In the genomic region with DNA sequence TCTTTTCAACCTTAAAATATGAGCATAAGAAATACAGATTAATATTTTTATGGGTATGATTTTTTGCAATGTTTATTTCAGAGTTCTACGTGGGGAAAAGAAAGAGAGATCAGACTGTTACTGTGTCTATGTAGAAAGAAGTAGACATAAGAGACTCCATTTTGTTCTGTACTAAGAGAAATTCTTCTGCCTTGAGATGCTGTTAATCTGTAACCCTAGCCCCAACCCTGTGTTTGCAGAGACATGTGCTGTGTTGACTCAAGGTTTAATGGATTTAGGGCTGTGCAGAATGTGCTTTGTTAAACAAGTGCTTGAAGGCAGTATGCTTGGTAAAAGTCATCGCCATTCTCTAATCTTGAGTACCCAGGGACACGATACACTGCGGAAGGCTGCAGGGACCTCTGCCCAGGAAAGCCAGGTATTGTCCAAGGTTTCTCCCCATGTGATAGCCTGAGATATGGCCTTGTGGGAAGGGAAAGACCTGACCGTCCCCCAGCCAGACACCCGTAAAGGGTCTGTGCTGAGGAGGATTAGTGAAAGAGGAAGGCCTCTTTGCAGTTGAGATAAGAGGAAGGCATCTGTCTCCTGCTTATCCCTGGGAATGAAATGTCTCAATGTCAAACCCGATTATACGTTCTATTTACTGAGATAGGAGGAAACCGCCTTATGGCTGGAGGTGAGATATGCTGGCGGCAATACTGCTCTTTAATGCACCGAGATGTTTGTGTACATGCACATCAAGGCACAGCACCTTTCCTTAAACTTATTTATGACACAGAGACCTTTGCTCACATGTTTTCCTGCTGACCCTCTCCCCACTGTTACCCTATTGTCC, we compare ENCODE assay signal across 9 cellular contexts. TPM values are rescaled to one million over a fixed set of nuclear protein-coding genes. Genes with fewer than 3 reads are reported as not detected.
DNase-seq lines count a peak whose midpoint lies in the region; ATAC-seq and TF ChIP-seq lines count a peak whose summit lies in the region.
"Not testable (repeated sequence)": the region's sequence is repeated elsewhere in the genome, so short reads cannot be mapped to it uniquely, and the experiment has no call there.
"Had no signal": no experiment of that assay in that cellular context is flagged by ENCODE, and none has a peak within 500 bp of the region (broad histone marks: within the 10 kb centered on the region; RNA-seq: fewer than 3 reads in every experiment).

No MANE protein-coding gene starts in this region.

- POLR2A ChIA-PET in CD8-positive, alpha-beta T cell (lab: Charles Lee); T-cell (lab: Charles Lee); naive thymus-derived CD4-positive, alpha-beta T cell (lab: Charles Lee): not testable (repeated sequence)

- not testable (repeated sequence) for H3K79me2 ChIP-seq in Loucy (ENCODE audit: insufficient read depth, low read length)

- H3F3A ChIP-seq in Loucy (ENCODE audit: low read depth) = not testable (repeated sequence)

- not testable (repeated sequence) for ATAC-seq in CD8-positive, alpha-beta T cell; T-cell (replicated peaks in 1 of 4); naive thymus-derived CD4-positive, alpha-beta T cell

- intact Hi-C loops in CD8-positive, alpha-beta T cell (cut with DNase I, micrococcal nuclease); activated CD4-positive, alpha-beta T cell treated with anti-CD3 and anti-CD28 coated beads, Interleukin-2, amount 10 ng/mL, durations not matched to agents 24 days and 14 days (cut with micrococcal nuclease): not testable (repeated sequence)
- intact Hi-C loops in naive thymus-derived CD4-positive, alpha-beta T cell (cut with micrococcal nuclease) = loop anchor here in 1 of 2 donors (2.0 kb wide), 1 partner anchor 32 kb away; a partner anchor contains a TSS

- CTCF ChIA-PET in CD8-positive, alpha-beta T cell (lab: Charles Lee); T-cell (lab: Charles Lee); naive thymus-derived CD4-positive, alpha-beta T cell (lab: Charles Lee): not testable (repeated sequence)

- not testable (repeated sequence) for H3K36me3 Mint-ChIP-seq in CD8-positive, alpha-beta T cell; T-cell; stimulated activated naive CD8-positive, alpha-beta T cell treated with anti-CD3 and anti-CD28 coated beads, Interleukin-15, Interleukin-2, amounts not matched to agents 100 ng/mL and 50 ng/mL, for 24 hours (ENCODE audit: low read depth)
- peaks cover 27% of the 10 kb centered on the region for H3K36me3 Mint-ChIP-seq in activated CD4-positive, alpha-beta T cell treated with anti-CD3 and anti-CD28 coated beads, Interleukin-2, amount 10 ng/mL, durations not matched to agents 24 days and 14 days (ENCODE audit: low read depth)
- H3K36me3 Mint-ChIP-seq in activated naive CD8-positive, alpha-beta T cell treated with anti-CD3 and anti-CD28 coated beads for 36 hours = peaks cover 34% of the 10 kb centered on the region
- peaks cover 10 to 11% (median 11%) of the 10 kb centered on the region in 3 donors for H3K36me3 Mint-ChIP-seq in immature natural killer cell
- H3K36me3 Mint-ChIP-seq in naive thymus-derived CD4-positive, alpha-beta T cell = peaks cover 0 to 53% (median 5%) of the 10 kb centered on the region in 5 donors

- H3K9me3 Mint-ChIP-seq in CD8-positive, alpha-beta T cell; activated naive CD8-positive, alpha-beta T cell treated with anti-CD3 and anti-CD28 coated beads for 36 hours; immature natural killer cell; naive thymus-derived CD4-positive, alpha-beta T cell; stimulated activated naive CD8-positive, alpha-beta T cell treated with anti-CD3 and anti-CD28 coated beads, Interleukin-15, Interleukin-2, amounts not matched to agents 100 ng/mL and 50 ng/mL, for 24 hours: not testable (repeated sequence)
- peaks cover 0 to 11% (median 0%) of the 10 kb centered on the region in 3 donors for H3K9me3 Mint-ChIP-seq in T-cell
- H3K9me3 Mint-ChIP-seq in activated CD4-positive, alpha-beta T cell treated with anti-CD3 and anti-CD28 coated beads, Interleukin-2, amount 10 ng/mL, durations not matched to agents 24 days and 14 days = peaks cover 20% of the 10 kb centered on the region

- H3K36me3 ChIP-seq in CD8-positive, alpha-beta T cell (ENCODE audit: insufficient read depth, low read length); Loucy (ENCODE audit: insufficient read depth, low read length); naive thymus-derived CD4-positive, alpha-beta T cell (ENCODE audit: control insufficient read depth in 2 of 3, insufficient read depth in 3 of 3, low read length in 3 of 3): not testable (repeated sequence)

- not testable (repeated sequence) for H3K4me3 Mint-ChIP-seq in CD8-positive, alpha-beta T cell; activated CD4-positive, alpha-beta T cell treated with anti-CD3 and anti-CD28 coated beads, Interleukin-2, amount 10 ng/mL, durations not matched to agents 24 days and 14 days; activated naive CD8-positive, alpha-beta T cell treated with anti-CD3 and anti-CD28 coated beads for 36 hours; stimulated activated naive CD8-positive, alpha-beta T cell treated with anti-CD3 and anti-CD28 coated beads, Interleukin-15, Interleukin-2, amounts not matched to agents 100 ng/mL and 50 ng/mL, for 24 hours
- H3K4me3 Mint-ChIP-seq in T-cell = peak overlapping the region in 1 of 3 donors; percentile 47
- peak overlapping the region in 2 of 5 donors; percentile 27 to 39 for H3K4me3 Mint-ChIP-seq in immature natural killer cell
- peak overlapping the region in 4 of 10 donors; percentile 10 to 27 (median 18) for H3K4me3 Mint-ChIP-seq in naive thymus-derived CD4-positive, alpha-beta T cell

- not testable (repeated sequence) for H3K4me3 ChIP-seq in CD8-positive, alpha-beta T cell (ENCODE audit: low read depth, low read length); Loucy (ENCODE audit: low read length, poor library complexity, severe bottlenecking); naive thymus-derived CD4-positive, alpha-beta T cell (ENCODE audit: low read length)

- peak overlapping the region; percentile 41 for H3K4me2 ChIP-seq in Loucy (ENCODE audit: low read depth, low read length, poor library complexity, severe bottlenecking)

- not testable (repeated sequence) for H3K27ac ChIP-seq in CD8-positive, alpha-beta T cell (ENCODE audit: low read depth, low read length); naive thymus-derived CD4-positive, alpha-beta T cell (ENCODE audit: low read depth, low read length)

- H3K27ac Mint-ChIP-seq in CD8-positive, alpha-beta T cell = peak overlapping the region; percentile 10
- H3K27ac Mint-ChIP-seq in T-cell (peak overlapping the region; percentile 87 to 92), immature natural killer cell (peak overlapping the region; percentile 68 to 90 (median 75))
- H3K27ac Mint-ChIP-seq in activated CD4-positive, alpha-beta T cell treated with anti-CD3 and anti-CD28 coated beads, Interleukin-2, amount 10 ng/mL, durations not matched to agents 24 days and 14 days = peak overlapping the region; percentile 86
- peak overlapping the region; percentile 85 for H3K27ac Mint-ChIP-seq in activated naive CD8-positive, alpha-beta T cell treated with anti-CD3 and anti-CD28 coated beads for 36 hours
- H3K27ac Mint-ChIP-seq in naive thymus-derived CD4-positive, alpha-beta T cell = peak overlapping the region; percentile 19 to 89 (median 69)
- H3K27ac Mint-ChIP-seq in stimulated activated naive CD8-positive, alpha-beta T cell treated with anti-CD3 and anti-CD28 coated beads, Interleukin-15, Interleukin-2, amounts not matched to agents 100 ng/mL and 50 ng/mL, for 24 hours = peak overlapping the region; percentile 90

- peaks cover 91% of the 10 kb centered on the region for H3K4me1 Mint-ChIP-seq in CD8-positive, alpha-beta T cell (ENCODE audit: low read depth)
- H3K4me1 Mint-ChIP-seq in T-cell (peaks cover 74 to 93% (median 78%) of the 10 kb centered on the region in 3 donors), immature natural killer cell (peaks cover 91 to 100% of the 10 kb centered on the region in 2 donors)
- H3K4me1 Mint-ChIP-seq in activated CD4-positive, alpha-beta T cell treated with anti-CD3 and anti-CD28 coated beads, Interleukin-2, amount 10 ng/mL, durations not matched to agents 24 days and 14 days = peaks cover 66% of the 10 kb centered on the region
- H3K4me1 Mint-ChIP-seq in activated naive CD8-positive, alpha-beta T cell treated with anti-CD3 and anti-CD28 coated beads for 36 hours = peaks cover 61% of the 10 kb centered on the region
- peaks cover 54 to 88% (median 72%) of the 10 kb centered on the region in 7 donors for H3K4me1 Mint-ChIP-seq in naive thymus-derived CD4-positive, alpha-beta T cell
- peaks cover 67% of the 10 kb centered on the region for H3K4me1 Mint-ChIP-seq in stimulated activated naive CD8-positive, alpha-beta T cell treated with anti-CD3 and anti-CD28 coated beads, Interleukin-15, Interleukin-2, amounts not matched to agents 100 ng/mL and 50 ng/mL, for 24 hours (ENCODE audit: low read depth)

- H3K27me3 Mint-ChIP-seq in CD8-positive, alpha-beta T cell (ENCODE audit: low read depth); T-cell; activated CD4-positive, alpha-beta T cell treated with anti-CD3 and anti-CD28 coated beads, Interleukin-2, amount 10 ng/mL, durations not matched to agents 24 days and 14 days; activated naive CD8-positive, alpha-beta T cell treated with anti-CD3 and anti-CD28 coated beads for 36 hours; immature natural killer cell (ENCODE audit: low read depth in 3 of 3); naive thymus-derived CD4-positive, alpha-beta T cell; stimulated activated naive CD8-positive, alpha-beta T cell treated with anti-CD3 and anti-CD28 coated beads, Interleukin-15, Interleukin-2, amounts not matched to agents 100 ng/mL and 50 ng/mL, for 24 hours: not testable (repeated sequence)

- TF ChIP-seq CTCF in CD8-positive, alpha-beta T cell (IDR thresholded peaks at IDR 0.05); Loucy (conservative IDR thresholded peaks at IDR 0.05; ENCODE audit: low read length): not testable (repeated sequence)

- H3K9ac ChIP-seq in Loucy (ENCODE audit: low read depth, low read length, poor library complexity, severe bottlenecking) = not testable (repeated sequence)

- H3K9me2 ChIP-seq in Loucy (replicated peaks; ENCODE audit: low read depth, low read length) = not testable (repeated sequence)

- H2AFZ ChIP-seq in Loucy (ENCODE audit: low read length) = not testable (repeated sequence)

- H4K20me1 ChIP-seq in Loucy (ENCODE audit: insufficient read depth, low read length, poor library complexity, severe bottlenecking) = not testable (repeated sequence)

- not testable (repeated sequence) for DNase-seq in CD8-positive, alpha-beta T cell; T-cell; activated CD4-positive, alpha-beta T cell treated with anti-CD3 and anti-CD28 coated beads, Interleukin-2, amount 10 ng/mL, durations not matched to agents 24 days and 14 days; activated naive CD8-positive, alpha-beta T cell treated with anti-CD3 and anti-CD28 coated beads for 36 hours; immature natural killer cell; naive thymus-derived CD4-positive, alpha-beta T cell

- H3K27me3 ChIP-seq in CD8-positive, alpha-beta T cell (ENCODE audit: insufficient read depth, low read length); Loucy (ENCODE audit: insufficient read depth, low read length, poor library complexity, severe bottlenecking); naive thymus-derived CD4-positive, alpha-beta T cell (ENCODE audit: control insufficient read depth in 2 of 2, insufficient read depth in 2 of 2, low read length in 2 of 2): not testable (repeated sequence)

- not testable (repeated sequence) for H3K9me3 ChIP-seq in CD8-positive, alpha-beta T cell (ENCODE audit: low read length); Loucy (ENCODE audit: insufficient read depth, low read depth, low read length); naive thymus-derived CD4-positive, alpha-beta T cell (ENCODE audit: control insufficient read depth in 2 of 3, low read length in 3 of 3)

- H3K4me1 ChIP-seq in CD8-positive, alpha-beta T cell (ENCODE audit: insufficient read depth, low read length) = peaks cover 64% of the 10 kb centered on the region
- H3K4me1 ChIP-seq in Loucy (ENCODE audit: insufficient read depth, low read length, poor library complexity, severe bottlenecking) = peaks cover 32% of the 10 kb centered on the region
- peaks cover 38 to 43% of the 10 kb centered on the region in 2 donors for H3K4me1 ChIP-seq in naive thymus-derived CD4-positive, alpha-beta T cell (ENCODE audit: control insufficient read depth in 2 of 2, insufficient read depth in 2 of 2, low read length in 2 of 2)

RNA-seq across cellular contexts. Expression of a gene that starts 19.5 kb away (rescaled TPM):
- total RNA-seq in CD8-positive, alpha-beta T cell = 10 to 100 TPM; 10.9 to 12.2 TPM
- total RNA-seq in T-cell = 10 to 100 TPM in 3 of 5 donors, 1 to 10 TPM in 2; 8.3 to 13.4 (median 10.9) TPM
- 8.1 and 8.3 TPM in 2 replicates for total RNA-seq in activated CD4-positive, alpha-beta T cell treated with anti-CD3 and anti-CD28 coated beads, Interleukin-2, amount 10 ng/mL, durations not matched to agents 24 days and 14 days
- 10 to 100 TPM; 17.3 to 17.5 TPM for total RNA-seq in activated naive CD8-positive, alpha-beta T cell treated with anti-CD3 and anti-CD28 coated beads for 36 hours
- 10 to 100 TPM; 55.9 to 84.5 (median 62.2) TPM for polyA plus RNA-seq in immature natural killer cell
- 10 to 100 TPM in 2 of 5 experiments, 1 to 10 TPM in 3; 9.0 to 18.6 (median 10.0) TPM for total RNA-seq in naive thymus-derived CD4-positive, alpha-beta T cell
- 10 to 100 TPM in 1 of 2 donors, 1 to 10 TPM in 1; 7.6 to 10.9 TPM for polyA plus RNA-seq in naive thymus-derived CD4-positive, alpha-beta T cell
- polyA plus RNA-seq: keratinocyte had no signal

RNA-seq across cellular contexts. Expression of a gene that starts 31.5 kb away (rescaled TPM):
- total RNA-seq in CD8-positive, alpha-beta T cell = 10 to 100 TPM; 14.9 to 16.3 TPM
- 10 to 100 TPM; 17.2 to 20.5 (median 18.6) TPM for total RNA-seq in T-cell
- total RNA-seq in activated CD4-positive, alpha-beta T cell treated with anti-CD3 and anti-CD28 coated beads, Interleukin-2, amount 10 ng/mL, durations not matched to agents 24 days and 14 days = 7.3 and 9.3 TPM in 2 replicates
- total RNA-seq in activated naive CD8-positive, alpha-beta T cell treated with anti-CD3 and anti-CD28 coated beads for 36 hours = 10 to 100 TPM in 1 of 2 experiments, 1 to 10 TPM in 1; 8.6 to 11.6 TPM
- 10 to 100 TPM; 38.7 to 59.5 (median 57.6) TPM for polyA plus RNA-seq in immature natural killer cell
- 10 to 100 TPM; 17.8 to 26.1 (median 22.3) TPM for total RNA-seq in naive thymus-derived CD4-positive, alpha-beta T cell
- 1 to 10 TPM; 7.1 to 7.8 TPM for polyA plus RNA-seq in naive thymus-derived CD4-positive, alpha-beta T cell

Comparison
In these comparisons a context has a peak if more than half of its experiments do, and no peak if none do; other contexts are left out.
1. H3K27ac Mint-ChIP-seq: peak in every context shown above with its lines; median percentile 90 in stimulated activated naive CD8-positive, alpha-beta T cell treated with anti-CD3 and anti-CD28 coated beads, Interleukin-15, Interleukin-2, amounts not matched to agents 100 ng/mL and 50 ng/mL, for 24 hours; 90 in T-cell; 86 in activated CD4-positive, alpha-beta T cell treated with anti-CD3 and anti-CD28 coated beads, Interleukin-2, amount 10 ng/mL, durations not matched to agents 24 days and 14 days; 85 in activated naive CD8-positive, alpha-beta T cell treated with anti-CD3 and anti-CD28 coated beads for 36 hours; 75 in immature natural killer cell; 69 in naive thymus-derived CD4-positive, alpha-beta T cell; 10 in CD8-positive, alpha-beta T cell.